In genomic region chr9:34989946-34990635, GRCh38 we compare ENCODE assay signal across 8 cellular contexts. TPM values are rescaled to one million over a fixed set of nuclear protein-coding genes. Genes with fewer than 3 reads are reported as not detected.
A peak's percentile ranks its signal among the peaks of the same experiment; 100 is the strongest.
DNase-seq lines count a peak whose midpoint lies in the region; ATAC-seq and TF ChIP-seq lines count a peak whose summit lies in the region.

No MANE protein-coding gene starts in this region.

- H3K36me3 ChIP-seq in neuronal stem cell (replicated peaks in 1 of 2; ENCODE audit: control insufficient read depth in 2 of 2, insufficient read depth in 2 of 2, low read length in 2 of 2), result peaks cover 3 to 9% of the 10 kb centered on the region in 2 donors

- peak overlapping the region; percentile 98 for H3K18ac ChIP-seq in neuronal stem cell (ENCODE audit: low read length)

- peak overlapping the region; percentile 38 for H3K27ac Mint-ChIP-seq in activated naive CD4-positive, alpha-beta T cell treated with anti-CD3 and anti-CD28 coated beads, Interleukin-2, amount 50 U/mL, for 24 hours
- peak overlapping the region; percentile 97 for H3K27ac Mint-ChIP-seq in glutamatergic neuron (ENCODE audit: unreplicated experiment)

- peak overlapping the region; percentile 98 for H3K4me2 ChIP-seq in neuronal stem cell (ENCODE audit: insufficient read depth, low read length, poor library complexity, severe bottlenecking)

- peak overlapping the region; percentile 71 to 94 for H3K4me3 ChIP-seq in neuronal stem cell (ENCODE audit: low read length in 2 of 2)

- peak overlapping the region; percentile 55 for H3K27ac ChIP-seq in neuronal stem cell (replicated peaks; ENCODE audit: low read length)

- H3K79me1 ChIP-seq in neuronal stem cell (ENCODE audit: low read depth, low read length), result no peaks in the 10 kb centered on the region

- no peak overlapping the region for H3K4ac ChIP-seq in neuronal stem cell (ENCODE audit: low read length)

- H4K91ac ChIP-seq in neuronal stem cell (ENCODE audit: low read depth, low read length, poor library complexity), result no peak overlapping the region

- no CpG with 5 or more reads among the region's 39 CpGs for WGBS in neuronal stem cell (ENCODE audit: extremely low coverage in 2 of 2, insufficient read length in 2 of 2, insufficient replicate concordance in 1 of 2), 2 donors

- peak; percentile 51 for DNase-seq in activated CD4-positive, CD25-positive, alpha-beta regulatory T cell treated with anti-CD3 and anti-CD28 coated beads, Interleukin-2, amount 50 U/mL, for 72 hours
- DNase-seq in NCI-H69 (lab: John Stamatoyannopoulos, UW), result peak; percentile 79
- peak; percentile 92 for DNase-seq in glutamatergic neuron
- DNase-seq in neuronal stem cell (ENCODE audit: low spot score), result peak; percentile 81
- DNase-seq in HCEC 1CT, result no peak
- DNase-seq in NOMO-1 treated with dmso at 0.1 percent for 144 hours (lab: John Stamatoyannopoulos, UW; ENCODE audit: unreplicated experiment), result no peak

- H2AK5ac ChIP-seq in neuronal stem cell (ENCODE audit: low read depth, low read length), result peak overlapping the region; percentile 44

- peak overlapping the region; percentile 91 for H3K14ac ChIP-seq in neuronal stem cell (ENCODE audit: low read length)

- H3K9me3 ChIP-seq in neuronal stem cell (replicated peaks in 1 of 2; ENCODE audit: control insufficient read depth in 2 of 2, insufficient read depth in 1 of 2, low read depth in 1 of 2, low read length in 2 of 2), result no peaks in the 10 kb centered on the region

- peak overlapping the region; percentile 81 for H3K4me3 Mint-ChIP-seq in activated naive CD4-positive, alpha-beta T cell treated with anti-CD3 and anti-CD28 coated beads, Interleukin-2, amount 50 U/mL, for 24 hours
- peak overlapping the region; percentile 96 for H3K4me3 Mint-ChIP-seq in glutamatergic neuron (ENCODE audit: unreplicated experiment)

- H3K4me1 Mint-ChIP-seq in activated naive CD4-positive, alpha-beta T cell treated with anti-CD3 and anti-CD28 coated beads, Interleukin-2, amount 50 U/mL, for 24 hours, result peaks cover 76% of the 10 kb centered on the region
- peaks cover 52% of the 10 kb centered on the region for H3K4me1 Mint-ChIP-seq in glutamatergic neuron (ENCODE audit: low read depth, unreplicated experiment)

- peak overlapping the region; percentile 86 for H3K9ac ChIP-seq in neuronal stem cell (ENCODE audit: low read depth, low read length, poor library complexity)

- no peak for ATAC-seq in activated CD4-positive, CD25-positive, alpha-beta regulatory T cell treated with anti-CD3 and anti-CD28 coated beads, Interleukin-2, amount 50 U/mL, for 24 hours

- H3K4me1 ChIP-seq in neuronal stem cell (ENCODE audit: control insufficient read depth in 2 of 2, insufficient read depth in 1 of 2, low read depth in 1 of 2, low read length in 2 of 2), result peaks cover 30 to 39% of the 10 kb centered on the region in 2 donors

- H3K36me3 Mint-ChIP-seq in activated naive CD4-positive, alpha-beta T cell treated with anti-CD3 and anti-CD28 coated beads, Interleukin-2, amount 50 U/mL, for 24 hours, result no peaks in the 10 kb centered on the region
- H3K36me3 Mint-ChIP-seq in glutamatergic neuron (ENCODE audit: unreplicated experiment), result peaks cover 13% of the 10 kb centered on the region

- no peaks in the 10 kb centered on the region for H3K27me3 Mint-ChIP-seq in activated naive CD4-positive, alpha-beta T cell treated with anti-CD3 and anti-CD28 coated beads, Interleukin-2, amount 50 U/mL, for 24 hours
- peaks cover 24% of the 10 kb centered on the region for H3K27me3 Mint-ChIP-seq in glutamatergic neuron (ENCODE audit: unreplicated experiment)

- no peak overlapping the region for H4K8ac ChIP-seq in neuronal stem cell (ENCODE audit: low read depth, low read length)

- H2BK5ac ChIP-seq in neuronal stem cell (ENCODE audit: low read length), result peak overlapping the region; percentile 25

- peak overlapping the region; percentile 60 for H2BK12ac ChIP-seq in neuronal stem cell (ENCODE audit: low read length)

- no peaks in the 10 kb centered on the region for H3K27me3 ChIP-seq in neuronal stem cell (ENCODE audit: control insufficient read depth in 3 of 3, insufficient read depth in 3 of 3, low read depth in 1 of 3, low read length in 3 of 3)

- H2BK120ac ChIP-seq in neuronal stem cell (ENCODE audit: low read depth, low read length), result no peak overlapping the region

- H3K23ac ChIP-seq in neuronal stem cell (ENCODE audit: low read depth, low read length, poor library complexity), result peak overlapping the region; percentile 61

- H3K9me3 Mint-ChIP-seq in activated naive CD4-positive, alpha-beta T cell treated with anti-CD3 and anti-CD28 coated beads, Interleukin-2, amount 50 U/mL, for 24 hours, result no peaks in the 10 kb centered on the region
- H3K9me3 Mint-ChIP-seq in glutamatergic neuron (ENCODE audit: unreplicated experiment), result peaks cover 28% of the 10 kb centered on the region

- no peak for TF ChIP-seq CTCF in glutamatergic neuron (IDR thresholded peaks at IDR 0.05; ENCODE audit: partially characterized antibody, unreplicated experiment)

- peak overlapping the region; percentile 94 for H2AFZ ChIP-seq in neuronal stem cell (ENCODE audit: low read length)

- peak overlapping the region; percentile 88 for H2BK15ac ChIP-seq in neuronal stem cell (ENCODE audit: low read length)

RNA-seq across cellular contexts. Expression of gene DNAJB5, which starts 0.5 kb away (rescaled TPM):
- total RNA-seq in glutamatergic neuron (ENCODE audit: unreplicated experiment), result 137 TPM
- polyA plus RNA-seq in neuronal stem cell (2013, experiment 1 of 2), result 41.4 TPM
- polyA plus RNA-seq in neuronal stem cell (2013, experiment 2 of 2), result 40.8 TPM

RNA-seq across cellular contexts. Expression of gene PHF24, which starts 32.0 kb away (rescaled TPM):
- total RNA-seq in glutamatergic neuron (ENCODE audit: unreplicated experiment), result 3.1 TPM
- 1.5 TPM for polyA plus RNA-seq in neuronal stem cell (2013, experiment 1 of 2)
- polyA plus RNA-seq in neuronal stem cell (2013, experiment 2 of 2), result 1.4 TPM

Comparison
In these comparisons a context has a peak if more than half of its experiments do, and no peak if none do; other contexts are left out.
1. DNase-seq: peak in activated CD4-positive, CD25-positive, alpha-beta regulatory T cell treated with anti-CD3 and anti-CD28 coated beads, Interleukin-2, amount 50 U/mL, for 72 hours (single experiment), NCI-H69 (single experiment), glutamatergic neuron (single experiment) and neuronal stem cell (single experiment); none in HCEC 1CT (single experiment) and NOMO-1 treated with dmso at 0.1 percent for 144 hours (single experiment).